In the genomic region with DNA sequence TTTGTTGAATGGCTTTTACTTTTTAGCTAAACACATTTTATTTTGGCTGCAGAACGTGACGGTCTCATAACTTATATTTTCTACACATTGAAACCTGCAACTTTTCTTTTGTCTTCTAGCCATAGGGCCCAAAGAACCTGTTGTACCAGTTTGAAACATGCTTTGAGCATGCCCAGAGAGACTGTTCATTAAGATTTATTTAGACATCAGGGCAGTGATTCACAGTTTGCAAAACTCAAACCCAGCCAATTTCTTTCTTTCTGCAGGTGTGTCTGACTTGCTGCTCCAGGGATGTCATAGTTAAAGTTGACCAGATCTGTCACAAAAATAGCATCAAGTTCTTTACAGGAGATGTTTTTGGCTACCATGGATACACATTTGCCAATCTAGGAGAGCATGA, we compare ENCODE assay signal across 18 cellular contexts. TPM values are rescaled to one million over a fixed set of nuclear protein-coding genes. Genes with fewer than 3 reads are reported as not detected.
DNase-seq lines count a peak whose midpoint lies in the region; ATAC-seq and TF ChIP-seq lines count a peak whose summit lies in the region.
"Had no signal": no experiment of that assay in that cellular context is flagged by ENCODE, and none has a peak within 500 bp of the region (broad histone marks: within the 10 kb centered on the region; RNA-seq: fewer than 3 reads in every experiment).

No MANE protein-coding gene starts in this region.

- H3K4me1 Mint-ChIP-seq in GM23338 (peaks cover 26% of the 10 kb centered on the region), T-cell (peaks cover 52 to 60% (median 58%) of the 10 kb centered on the region in 3 donors)
- peaks cover 19 to 23% of the 10 kb centered on the region in 2 donors for H3K4me1 Mint-ChIP-seq in natural killer cell treated with Interleukin-12 subunit alpha and Interleukin-12 subunit beta and Interleukin-15 and Interleukin-18, amount 100 ng/mL, for 72 hours (ENCODE audit: low read depth in 2 of 2)

- no peaks in the 10 kb centered on the region for H3K9me3 Mint-ChIP-seq in GM23338
- H3K9me3 Mint-ChIP-seq in T-cell = no peaks in the 10 kb centered on the region
- H3K9me3 Mint-ChIP-seq in natural killer cell treated with Interleukin-12 subunit alpha and Interleukin-12 subunit beta and Interleukin-15 and Interleukin-18, amount 100 ng/mL, for 72 hours = no peaks in the 10 kb centered on the region

- POLR2A ChIA-PET in T-cell (lab: Charles Lee) = no interaction called here

- H3F3A ChIP-seq in GM23338 (replicated peaks; ENCODE audit: low read depth) = peaks cover 48% of the 10 kb centered on the region

- H3K27me3 Mint-ChIP-seq in GM23338 (ENCODE audit: insufficient read depth, low read depth, poor library complexity) (peaks cover 10% of the 10 kb centered on the region), T-cell (no peaks in the 10 kb centered on the region)
- no peaks in the 10 kb centered on the region for H3K27me3 Mint-ChIP-seq in natural killer cell treated with Interleukin-12 subunit alpha and Interleukin-12 subunit beta and Interleukin-15 and Interleukin-18, amount 100 ng/mL, for 72 hours

- no peaks in the 10 kb centered on the region for H3K9me3 ChIP-seq in prostate gland
- H3K9me3 ChIP-seq: psoas muscle had no signal

- CTCF ChIA-PET in T-cell (lab: Charles Lee) = interaction anchor here in 1 of 2 donors (1.0 kb wide), 1 partner anchor 90 kb away, joined by 4 read pairs; no protein-coding TSS in a partner anchor

- H3K4me3 ChIP-seq in GM23338 = no peak overlapping the region
- H3K4me3 ChIP-seq in prostate gland = no peak overlapping the region
- H3K4me3 ChIP-seq: lung, psoas muscle had no signal

- no peak overlapping the region for H3K27ac Mint-ChIP-seq in GM23338
- H3K27ac Mint-ChIP-seq in T-cell = peak overlapping the region in 1 of 2 donors; percentile 32
- no peak overlapping the region for H3K27ac Mint-ChIP-seq in natural killer cell treated with Interleukin-12 subunit alpha and Interleukin-12 subunit beta and Interleukin-15 and Interleukin-18, amount 100 ng/mL, for 72 hours

- H3K9me2 ChIP-seq in GM23338 (ENCODE audit: insufficient read depth) = no peaks in the 10 kb centered on the region

- TF ChIP-seq CTCF in GM23338 (conservative IDR thresholded peaks at IDR 0.05; ENCODE audit: low read depth in 2 of 2) = no peak
- no peak for TF ChIP-seq CTCF in prostate gland (IDR thresholded peaks at IDR 0.05)

- H4K20me1 ChIP-seq in GM23338 (replicated peaks; ENCODE audit: insufficient read depth) = peaks cover 40% of the 10 kb centered on the region

- no peak for TF ChIP-seq POLR2A in prostate gland (IDR thresholded peaks at IDR 0.05)

- no peak overlapping the region for H3K4me2 ChIP-seq in GM23338
- H3K4me2 ChIP-seq: KMS-11 had no signal

- intact Hi-C loops in prostate gland (cut with DNase I) = no loop called here

- ATAC-seq in GM23338 (no peak), esophagus mucosa (peak; percentile 92), T-cell (replicated peaks in 1 of 4) (no peak), GM19023 (IDR thresholded peaks at IDR 0.05; ENCODE audit: unreplicated experiment) (no peak), GM19455 (IDR thresholded peaks at IDR 0.05; ENCODE audit: unreplicated experiment) (no peak)
- no peak for ATAC-seq in natural killer cell treated with Interleukin-12 subunit alpha and Interleukin-12 subunit beta and Interleukin-15 and Interleukin-18, amount 100 ng/mL, for 72 hours
- ATAC-seq: psoas muscle had no signal

- H3K4me3 Mint-ChIP-seq in GM23338 = no peak overlapping the region
- no peak overlapping the region for H3K4me3 Mint-ChIP-seq in T-cell
- no peak overlapping the region for H3K4me3 Mint-ChIP-seq in natural killer cell treated with Interleukin-12 subunit alpha and Interleukin-12 subunit beta and Interleukin-15 and Interleukin-18, amount 100 ng/mL, for 72 hours

- WGBS in prostate gland = 32% methylated on average over 2 of the region's 2 CpGs

- DNase-seq in GM23338 (ENCODE audit: low spot score) (no peak), NCI-H2196 (lab: John Stamatoyannopoulos, UW; ENCODE audit: unreplicated experiment) (peak; percentile 66), prostate gland (ENCODE audit: low spot score) (peak; percentile 83), T-cell (no peak)
- no peak for DNase-seq in natural killer cell treated with Interleukin-12 subunit alpha and Interleukin-12 subunit beta and Interleukin-15 and Interleukin-18, amount 100 ng/mL, for 72 hours (ENCODE audit: low spot score)
- DNase-seq: activated CD8-positive, alpha-beta memory T cell treated with anti-CD3 and anti-CD28 coated beads, Interleukin-2, amount 50 U/mL, for 4 hours; effector memory CD4-positive, alpha-beta T cell; GDM1; head of caudate nucleus; NCI-H2107; OCI-M1; psoas muscle; T1000 had no signal

- H2AFZ ChIP-seq in GM23338 = no peak overlapping the region

- H3K27me3 ChIP-seq in GM23338 (ENCODE audit: insufficient read depth) = no peaks in the 10 kb centered on the region
- no peaks in the 10 kb centered on the region for H3K27me3 ChIP-seq in prostate gland (replicated peaks; ENCODE audit: insufficient read depth)

- H3K36me3 ChIP-seq in GM23338 (ENCODE audit: insufficient read depth) (peaks cover 62% of the 10 kb centered on the region), prostate gland (no peaks in the 10 kb centered on the region)

- H3K27ac ChIP-seq in GM23338 (ENCODE audit: low read depth) = peak overlapping the region; percentile 98
- H3K27ac ChIP-seq in prostate gland = peak overlapping the region; percentile 52
- H3K27ac ChIP-seq: KMS-11, psoas muscle had no signal

- H3K79me2 ChIP-seq in GM23338 (replicated peaks; ENCODE audit: insufficient read depth) = peaks cover 76% of the 10 kb centered on the region

- H3K36me3 Mint-ChIP-seq in GM23338 (ENCODE audit: low read depth) (peaks cover 95% of the 10 kb centered on the region), T-cell (peaks cover 52% of the 10 kb centered on the region)
- H3K36me3 Mint-ChIP-seq in natural killer cell treated with Interleukin-12 subunit alpha and Interleukin-12 subunit beta and Interleukin-15 and Interleukin-18, amount 100 ng/mL, for 72 hours = peaks cover 47% of the 10 kb centered on the region

- H3K4me1 ChIP-seq in GM23338 (ENCODE audit: insufficient read depth) (peaks cover 15% of the 10 kb centered on the region), prostate gland (replicated peaks) (peaks cover 8% of the 10 kb centered on the region)

TF ChIP-seq in GM23338, 12 proteins besides CTCF, POLR2A, EP300 and RAD21:
- no peak for TF ChIP-seq JUNB (IDR thresholded peaks at IDR 0.05; ENCODE audit: unreplicated experiment)
- TF ChIP-seq POLR2AphosphoS5 (IDR thresholded peaks at IDR 0.05; ENCODE audit: low read depth) = no peak

RNA-seq across cellular contexts. Expression of a gene that starts 22.0 kb away (rescaled TPM):
- 236 and 258 TPM in 2 replicates for total RNA-seq in GM23338 (2014; rRNA removed; shearing (Covaris generic))
- 108 and 115 TPM in 2 replicates for polyA plus RNA-seq in GM23338 (2016; fragmentation: Nextera tagmentation; extraction: Ambion mirVana)
- total RNA-seq in esophagus mucosa = 53.2 TPM
- total RNA-seq in prostate gland = 10 to 100 TPM; 48.4 to 73.0 TPM
- 10 to 100 TPM; 42.6 to 54.9 (median 44.0) TPM for total RNA-seq in T-cell
- total RNA-seq in natural killer cell treated with Interleukin-12 subunit alpha and Interleukin-12 subunit beta and Interleukin-15 and Interleukin-18, amount 100 ng/mL, for 72 hours = 100 to 1,000 TPM in 1 of 2 donors, 10 to 100 TPM in 1; 95.6 to 158 TPM

RNA-seq across cellular contexts. Expression of a gene that starts 39.1 kb away (rescaled TPM):
- total RNA-seq in GM23338 (2014; rRNA removed; shearing (Covaris generic)) = 33.8 and 36.9 TPM in 2 replicates
- 26.7 and 29.4 TPM in 2 replicates for polyA plus RNA-seq in GM23338 (2016; fragmentation: Nextera tagmentation; extraction: Ambion mirVana)
- total RNA-seq in esophagus mucosa (28.1 TPM), prostate gland (10 to 100 TPM; 35.3 to 49.1 TPM), T-cell (10 to 100 TPM; 64.0 to 81.4 (median 72.3) TPM)
- 100 to 1,000 TPM; 150 to 169 TPM for total RNA-seq in natural killer cell treated with Interleukin-12 subunit alpha and Interleukin-12 subunit beta and Interleukin-15 and Interleukin-18, amount 100 ng/mL, for 72 hours

Comparison
In these comparisons a context has a peak if more than half of its experiments do, and no peak if none do; other contexts are left out.
1. DNase-seq: peak in NCI-H2196 (single experiment) and prostate gland (single experiment); none in GM23338 (single experiment), T-cell (0 of 34) and natural killer cell treated with Interleukin-12 subunit alpha and Interleukin-12 subunit beta and Interleukin-15 and Interleukin-18, amount 100 ng/mL, for 72 hours (single experiment).